2 cellular contexts compared by ENCODE assay signal in genomic region chr3:127629462-127630403, GRCh38.
TF ChIP-seq lines count a peak whose summit lies in the region.

No MANE protein-coding gene starts in this region.

TF ChIP-seq in H1, 55 proteins besides CTCF, POLR2A, EP300 and RAD21:
- peak; percentile 81 for TF ChIP-seq KDM4A (IDR thresholded peaks at IDR 0.05; ENCODE audit: low read depth, low read length, severe bottlenecking)
- TF ChIP-seq PHF8 (conservative IDR thresholded peaks at IDR 0.05; ENCODE audit: low read depth, low read length), result peak; percentile 13; the same call in 1 of the 2 replicates
- no peak for TF ChIP-seq CEBPB (IDR thresholded peaks at IDR 0.05; ENCODE audit: low read depth, low read length)
- no peak for TF ChIP-seq TAF1 (IDR thresholded peaks at IDR 0.05; ENCODE audit: low read depth, low read length)
- TF ChIP-seq TAF7 (optimal IDR thresholded peaks at IDR 0.05; ENCODE audit: borderline replicate concordance, low read depth, low read length), result no peak
- TF ChIP-seq E2F6 (IDR thresholded peaks at IDR 0.05), result peak; percentile 49; the same call in 1 of the 2 replicates
- no peak for TF ChIP-seq FOSL1 (IDR thresholded peaks at IDR 0.05; ENCODE audit: insufficient read depth, low read depth, low read length)
- peak; percentile 58 for TF ChIP-seq MAX (IDR thresholded peaks at IDR 0.05)
- TF ChIP-seq SP4 (IDR thresholded peaks at IDR 0.05; ENCODE audit: low read length), result no peak
- peak in 1 of 2 experiments; percentile 37; a peak in 1 of 4 replicates for TF ChIP-seq SIN3A (conservative IDR thresholded peaks at IDR 0.05 in 1 of 2, IDR thresholded peaks at IDR 0.05 in 1 of 2; ENCODE audit: low read depth in 1 of 2, low read length in 2 of 2)
- TF ChIP-seq RNF2 (IDR thresholded peaks at IDR 0.05; ENCODE audit: borderline replicate concordance, low read depth, low read length, missing control alignments, poor library complexity, severe bottlenecking), result no peak
- TF ChIP-seq BACH1 (IDR thresholded peaks at IDR 0.05; ENCODE audit: low read length), result peak; percentile 7; the same call in 1 of the 2 replicates
- TF ChIP-seq SP1 (IDR thresholded peaks at IDR 0.05; ENCODE audit: low read depth, low read length), result no peak

TF ChIP-seq in neural cell, 6 proteins besides CTCF, POLR2A, EP300 and RAD21:
- TF ChIP-seq POLR2AphosphoS5 (IDR thresholded peaks at IDR 0.05) (peak; percentile 34), REST (IDR thresholded peaks at IDR 0.05; ENCODE audit: borderline replicate concordance) (no peak), MXI1 (conservative IDR thresholded peaks at IDR 0.05; ENCODE audit: poor library complexity, severe bottlenecking) (peak; percentile 87)
